ENCODE assay signal across 8 cellular contexts in genomic region chr1:209989525-209989924, GRCh38. TPM values are rescaled to one million over a fixed set of nuclear protein-coding genes. Genes with fewer than 3 reads are reported as not detected.
DNase-seq lines count a peak whose midpoint lies in the region; ATAC-seq and TF ChIP-seq lines count a peak whose summit lies in the region.

No MANE protein-coding gene starts in this region.

- H3K36me3 Mint-ChIP-seq in Calu3 (ENCODE audit: insufficient read depth, unreplicated experiment) = no peaks in the 10 kb centered on the region

- DNase-seq in Calu3 = no peak
- DNase-seq in Jurkat, Clone E6-1 (ENCODE audit: low read depth, low spot score) = peak; percentile 1
- DNase-seq in kidney glomerular epithelial cell (lab: John Stamatoyannopoulos, UW) = peak; percentile 14
- no peak for DNase-seq in activated CD4-positive, alpha-beta T cell treated with anti-CD3 and anti-CD28 coated beads for 48 hours
- no peak for DNase-seq in NCI-H526 treated with DMSO at 0.1 percent for 48 hours (lab: John Stamatoyannopoulos, UW)

- intact Hi-C loops in Calu3 (cut with micrococcal nuclease; ENCODE audit: unreplicated experiment) = loop anchor here (1.0 kb wide), 3 partner anchors 103 to 129 kb away; no protein-coding TSS in a partner anchor

- H3K4me3 Mint-ChIP-seq in Calu3 (ENCODE audit: low read depth, unreplicated experiment) = no peak overlapping the region

- CTCF ChIA-PET in Calu3 (lab: Charles Lee) = interaction anchor here (1.1 to 2.2 kb wide), 7 partner anchors 94 to 322 kb away, joined by 3 to 12 read pairs (median 6); no protein-coding TSS in a partner anchor

- ATAC-seq in SK-N-SH treated with all-trans-retinoic acid at 6 μM for 48 hours = peak; percentile 94
- ATAC-seq in HG02840 (IDR thresholded peaks at IDR 0.05; ENCODE audit: low FRiP score, unreplicated experiment) = no peak
- no peak for ATAC-seq in HG03565 (IDR thresholded peaks at IDR 0.05; ENCODE audit: unreplicated experiment)

- BruUV-seq in Calu3 (replicated peaks; lab: Mats Ljungman, UMichigan) = no TSS peak

- H3K4me3 ChIP-seq in Jurkat, Clone E6-1 (ENCODE audit: low read length) = no peak overlapping the region

- H3K27ac Mint-ChIP-seq in Calu3 (ENCODE audit: unreplicated experiment) = peak overlapping the region; percentile 90

- H3K4me1 Mint-ChIP-seq in Calu3 (ENCODE audit: low read depth, unreplicated experiment) = peaks cover 18% of the 10 kb centered on the region

- no peaks in the 10 kb centered on the region for H3K27me3 Mint-ChIP-seq in Calu3 (ENCODE audit: unreplicated experiment)

- peak; percentile 46 for TF ChIP-seq CTCF in Calu3 (IDR thresholded peaks at IDR 0.05; ENCODE audit: unreplicated experiment)

- peaks cover 3% of the 10 kb centered on the region for H3K9me3 Mint-ChIP-seq in Calu3 (ENCODE audit: low read depth, unreplicated experiment)

TF ChIP-seq in SK-N-SH treated with all-trans-retinoic acid at 6 μM for 48 hours, 23 proteins besides CTCF, POLR2A, EP300 and RAD21:
- TF ChIP-seq, protein P1, sequence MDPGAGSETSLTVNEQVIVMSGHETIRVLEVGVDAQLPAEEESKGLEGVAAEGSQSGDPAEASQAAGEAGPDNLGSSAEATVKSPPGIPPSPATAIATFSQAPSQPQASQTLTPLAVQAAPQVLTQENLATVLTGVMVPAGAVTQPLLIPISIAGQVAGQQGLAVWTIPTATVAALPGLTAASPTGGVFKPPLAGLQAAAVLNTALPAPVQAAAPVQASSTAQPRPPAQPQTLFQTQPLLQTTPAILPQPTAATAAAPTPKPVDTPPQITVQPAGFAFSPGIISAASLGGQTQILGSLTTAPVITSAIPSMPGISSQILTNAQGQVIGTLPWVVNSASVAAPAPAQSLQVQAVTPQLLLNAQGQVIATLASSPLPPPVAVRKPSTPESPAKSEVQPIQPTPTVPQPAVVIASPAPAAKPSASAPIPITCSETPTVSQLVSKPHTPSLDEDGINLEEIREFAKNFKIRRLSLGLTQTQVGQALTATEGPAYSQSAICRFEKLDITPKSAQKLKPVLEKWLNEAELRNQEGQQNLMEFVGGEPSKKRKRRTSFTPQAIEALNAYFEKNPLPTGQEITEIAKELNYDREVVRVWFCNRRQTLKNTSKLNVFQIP (CRISPR knock-in tag; IDR thresholded peaks at IDR 0.05; ENCODE audit: borderline replicate concordance, low read depth) = no peak
- TF ChIP-seq SNAI2 (CRISPR knock-in tag; IDR thresholded peaks at IDR 0.05) (no peak), TSHZ2 (CRISPR knock-in tag; IDR thresholded peaks at IDR 0.05) (no peak), ESRRG (CRISPR knock-in tag; IDR thresholded peaks at IDR 0.05) (no peak), ARNTL (CRISPR knock-in tag; IDR thresholded peaks at IDR 0.05; ENCODE audit: borderline replicate concordance, low read depth) (no peak), TOX (CRISPR knock-in tag; IDR thresholded peaks at IDR 0.05; ENCODE audit: borderline replicate concordance) (no peak), ZFP30 (CRISPR knock-in tag; IDR thresholded peaks at IDR 0.05) (no peak), PATZ1 (CRISPR knock-in tag; IDR thresholded peaks at IDR 0.05; ENCODE audit: borderline replicate concordance) (no peak), ISL1 (CRISPR knock-in tag; IDR thresholded peaks at IDR 0.05) (no peak), BACH2 (CRISPR knock-in tag; IDR thresholded peaks at IDR 0.05; ENCODE audit: borderline replicate concordance) (no peak), ZFP3 (CRISPR knock-in tag; IDR thresholded peaks at IDR 0.05) (no peak), RARB (CRISPR knock-in tag; IDR thresholded peaks at IDR 0.05) (no peak), ZC3H10 (CRISPR knock-in tag; IDR thresholded peaks at IDR 0.05) (no peak), CSDC2 (CRISPR knock-in tag; IDR thresholded peaks at IDR 0.05) (no peak), TCF4 (CRISPR knock-in tag; IDR thresholded peaks at IDR 0.05; ENCODE audit: borderline replicate concordance) (no peak), ZNF565 (CRISPR knock-in tag; conservative IDR thresholded peaks at IDR 0.05; ENCODE audit: low read depth) (no peak), GLIS3 (CRISPR knock-in tag; IDR thresholded peaks at IDR 0.05) (no peak)
- TF ChIP-seq, protein P2, sequence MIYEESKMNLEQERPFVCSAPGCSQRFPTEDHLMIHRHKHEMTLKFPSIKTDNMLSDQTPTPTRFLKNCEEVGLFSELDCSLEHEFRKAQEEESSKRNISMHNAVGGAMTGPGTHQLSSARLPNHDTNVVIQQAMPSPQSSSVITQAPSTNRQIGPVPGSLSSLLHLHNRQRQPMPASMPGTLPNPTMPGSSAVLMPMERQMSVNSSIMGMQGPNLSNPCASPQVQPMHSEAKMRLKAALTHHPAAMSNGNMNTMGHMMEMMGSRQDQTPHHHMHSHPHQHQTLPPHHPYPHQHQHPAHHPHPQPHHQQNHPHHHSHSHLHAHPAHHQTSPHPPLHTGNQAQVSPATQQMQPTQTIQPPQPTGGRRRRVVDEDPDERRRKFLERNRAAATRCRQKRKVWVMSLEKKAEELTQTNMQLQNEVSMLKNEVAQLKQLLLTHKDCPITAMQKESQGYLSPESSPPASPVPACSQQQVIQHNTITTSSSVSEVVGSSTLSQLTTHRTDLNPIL (CRISPR knock-in tag; IDR thresholded peaks at IDR 0.05; ENCODE audit: low read depth) = no peak

RNA-seq across cellular contexts. Expression of gene SYT14, which starts 51.5 kb away (rescaled TPM):
- total RNA-seq in Calu3 (2022) = 1.7 and 2.1 TPM in 2 replicates
- polyA plus RNA-seq in Jurkat, Clone E6-1 (2012; ENCODE audit: insufficient read depth, insufficient read length) = not detected

Comparison
In these comparisons a context has a peak if more than half of its experiments do, and no peak if none do; other contexts are left out.
1. DNase-seq: peak in Jurkat, Clone E6-1 (single experiment) and kidney glomerular epithelial cell (single experiment); none in Calu3 (single experiment), activated CD4-positive, alpha-beta T cell treated with anti-CD3 and anti-CD28 coated beads for 48 hours (single experiment) and NCI-H526 treated with DMSO at 0.1 percent for 48 hours (single experiment).